8 cellular contexts compared by ENCODE assay signal in genomic region chr17:63841350-63842172, GRCh38. TPM values are rescaled to one million over a fixed set of nuclear protein-coding genes. Genes with fewer than 3 reads are reported as not detected.
DNase-seq lines count a peak whose midpoint lies in the region; ATAC-seq, FAIRE-seq and TF ChIP-seq lines count a peak whose summit lies in the region.

No MANE protein-coding gene starts in this region.

- no peaks in the 10 kb centered on the region for H3K27me3 Mint-ChIP-seq in activated T-cell treated with anti-CD3 and anti-CD28 coated beads, Interleukin-2, amount 50 U/mL, for 4 hours (ENCODE audit: low read depth)

- no peaks in the 10 kb centered on the region for H3K36me3 ChIP-seq in colonic mucosa
- peaks cover 8 to 14% of the 10 kb centered on the region in 2 experiments for H3K36me3 ChIP-seq in HepG2 (replicated peaks in 1 of 2; ENCODE audit: control insufficient read depth in 1 of 2, insufficient read depth in 2 of 2, low read length in 2 of 2)
- peaks cover 9 to 14% (median 12%) of the 10 kb centered on the region in 4 donors for H3K36me3 ChIP-seq in stomach

- POLR2A ChIA-PET in HepG2 (lab: Yijun Ruan, JAX): interaction anchor here (1.0 to 4.4 kb wide), 4 partner anchors 10 to 220 kb away, joined by 3 to 37 read pairs (median 32); partner anchors contain the start of genes CCDC47, DDX42, FTSJ3 and MAP3K3

- ATAC-seq in activated T-cell treated with anti-CD3 and anti-CD28 coated beads, Interleukin-2, amount 50 U/mL, for 4 hours: no peak
- peak; percentile 45 for ATAC-seq in HepG2
- no peak for ATAC-seq in GM18870 (IDR thresholded peaks at IDR 0.05; ENCODE audit: unreplicated experiment)
- no peak for ATAC-seq in HG03135 (IDR thresholded peaks at IDR 0.05; ENCODE audit: unreplicated experiment)

- peak overlapping the region; percentile 92 for H3K27ac ChIP-seq in colonic mucosa
- peak overlapping the region; percentile 92 for H3K27ac ChIP-seq in HepG2 (ENCODE audit: extremely low read length, insufficient read depth, low read length)
- H3K27ac ChIP-seq in stomach: peak overlapping the region; percentile 89 to 97 (median 95)

- H3K4me2 ChIP-seq in HepG2 (ENCODE audit: low read depth, low read length): peak overlapping the region; percentile 92

- H3K9me3 ChIP-seq in colonic mucosa (no peaks in the 10 kb centered on the region), HepG2 (ENCODE audit: low read length) (no peaks in the 10 kb centered on the region), stomach (no peaks in the 10 kb centered on the region)

- peaks cover 38% of the 10 kb centered on the region for H3K4me1 Mint-ChIP-seq in activated T-cell treated with anti-CD3 and anti-CD28 coated beads, Interleukin-2, amount 50 U/mL, for 4 hours (ENCODE audit: low read depth)

- TF ChIP-seq EP300 in HepG2 (IDR thresholded peaks at IDR 0.05; ENCODE audit: low read depth in 2 of 2, low read length in 2 of 2) (no peak), HepG2 (CRISPR knock-in tag; IDR thresholded peaks at IDR 0.05; ENCODE audit: borderline replicate concordance) (no peak), stomach (IDR thresholded peaks at IDR 0.05) (no peak)

- H2AFZ ChIP-seq in HepG2 (ENCODE audit: low read length): no peak overlapping the region

- peaks cover 10% of the 10 kb centered on the region; the same call in 1 of the 2 replicates for H4K20me1 ChIP-seq in HepG2 (ENCODE audit: insufficient read depth, low read length)

- TF ChIP-seq POLR2A in HepG2 (IDR thresholded peaks at IDR 0.05; ENCODE audit: insufficient read depth in 1 of 2, low read depth in 2 of 2, low read length in 2 of 2) (peak in 1 of 2 experiments; percentile 27; a peak in 1 of 4 replicates), stomach (IDR thresholded peaks at IDR 0.05) (no peak)

- in situ Hi-C loops in HepG2 (cut with HindIII; ENCODE audit: extremely low pct_ligation_motif_present, low pct_unique_long_range_greater_than_20kb): loop anchor here (10.0 kb wide), 1 partner anchor 663 kb away; the partner anchor contains the start of genes CEP95 and DDX5

- intact Hi-C loops in colonic mucosa (cut with DNase I): no loop called here
- intact Hi-C loops in HepG2 (cut with micrococcal nuclease; ENCODE audit: unreplicated experiment): loop anchor here (1.0 to 5.0 kb wide), 2 partner anchors 14 to 69 kb away; partner anchors contain the start of genes CCDC47, DDX42, FTSJ3 and PSMC5
- intact Hi-C loops in stomach (cut with DNase I; ENCODE audit: low total_unique reads): no loop called here

- peak overlapping the region; percentile 98 to 99 for H3K9ac ChIP-seq in colonic mucosa (ENCODE audit: low read depth in 2 of 2, low read length in 2 of 2)
- H3K9ac ChIP-seq in HepG2 (ENCODE audit: insufficient read depth, low read depth, low read length): peak overlapping the region; percentile 93

- H3K27me3 ChIP-seq in colonic mucosa: no peaks in the 10 kb centered on the region
- H3K27me3 ChIP-seq in HepG2 (ENCODE audit: control insufficient read depth in 1 of 2, insufficient read depth in 2 of 2, low read length in 2 of 2): no peaks in the 10 kb centered on the region; a peak in 1 of 5 replicates
- no peaks in the 10 kb centered on the region for H3K27me3 ChIP-seq in stomach

- TF ChIP-seq CTCF in colonic mucosa (IDR thresholded peaks at IDR 0.05) (no peak), HepG2 (CRISPR knock-in tag; IDR thresholded peaks at IDR 0.05) (no peak), stomach (IDR thresholded peaks at IDR 0.05) (no peak)

- peaks cover 3% of the 10 kb centered on the region for H3K36me3 Mint-ChIP-seq in activated T-cell treated with anti-CD3 and anti-CD28 coated beads, Interleukin-2, amount 50 U/mL, for 4 hours (ENCODE audit: insufficient read depth)

- FAIRE-seq in RCC 7860 (lab: Jason Lieb, UNC): no peak
- FAIRE-seq in HepG2 (lab: Jason Lieb, UNC): no peak

- TF ChIP-seq RAD21 in HepG2 (CRISPR knock-in tag; IDR thresholded peaks at IDR 0.05): peak; percentile 13; the same call in 1 of the 2 replicates

- DNase-seq in activated T-cell treated with anti-CD3 and anti-CD28 coated beads, Interleukin-2, amount 50 U/mL, for 4 hours: no peak
- no peak for DNase-seq in activated T-cell treated with anti-CD3 and anti-CD28 coated beads, Interleukin-2, amount 50 U/mL, for 1 hour
- DNase-seq in RCC 7860 (ENCODE audit: low spot score): peak; percentile 22
- DNase-seq in colonic mucosa: peak; percentile 70
- DNase-seq in HepG2 (ENCODE audit: low spot score): peak; percentile 36
- peak; percentile 60 for DNase-seq in stomach

- no peaks in the 10 kb centered on the region for H3K9me3 Mint-ChIP-seq in activated T-cell treated with anti-CD3 and anti-CD28 coated beads, Interleukin-2, amount 50 U/mL, for 4 hours

- 2% methylated on average over 17 of the region's 26 CpGs for WGBS in HepG2 (ENCODE audit: low lambda C conversion rate)
- 2 to 4% (median 3%) methylated on average over 13 to 26 of the region's 26 CpGs for WGBS in stomach, 5 donors

- TSS peak; percentile 48 for BruUV-seq in HepG2 (replicated peaks; lab: Mats Ljungman, UMichigan)

- peak overlapping the region; percentile 96 for H3K4me3 Mint-ChIP-seq in activated T-cell treated with anti-CD3 and anti-CD28 coated beads, Interleukin-2, amount 50 U/mL, for 4 hours

- peaks cover 46% of the 10 kb centered on the region for H3K79me2 ChIP-seq in HepG2 (ENCODE audit: insufficient read depth, low read length)

- H3K4me3 ChIP-seq in colonic mucosa (peak overlapping the region; percentile 93), HepG2 (replicated peaks in 1 of 3; ENCODE audit: insufficient read depth in 1 of 3, low read depth in 2 of 3, low read length in 3 of 3) (peak overlapping the region; percentile 85 to 98 (median 97)), stomach (peak overlapping the region; percentile 85 to 95 (median 94))

- peaks cover 19% of the 10 kb centered on the region for H3K4me1 ChIP-seq in colonic mucosa
- peaks cover 44% of the 10 kb centered on the region for H3K4me1 ChIP-seq in HepG2 (ENCODE audit: insufficient read depth, low read length)
- peaks cover 52 to 65% (median 57%) of the 10 kb centered on the region in 4 donors for H3K4me1 ChIP-seq in stomach

- CTCF ChIA-PET in HepG2 (lab: Yijun Ruan, JAX; ENCODE audit: low intra/inter-chr PET ratio, low total read pairs): no interaction called here

RNA-seq across cellular contexts. Expression of gene SMARCD2, which starts 0.9 kb away (rescaled TPM):
- 10 to 100 TPM; 81.4 to 87.9 (median 83.8) TPM for total RNA-seq in activated T-cell treated with anti-CD3 and anti-CD28 coated beads, Interleukin-2, amount 50 U/mL, for 4 hours
- 100 to 1,000 TPM in 1 of 2 donors, 10 to 100 TPM in 1; 77.2 to 124 TPM for total RNA-seq in colonic mucosa
- total RNA-seq in HepG2 (2016; rRNA removed; fragmentation: Illumina TruSeq; extraction: Trizol): 139 and 150 TPM in 2 replicates
- total RNA-seq in HepG2 (2016; cell fraction: cytosol; rRNA removed; fragmentation: Illumina TruSeq; extraction: Trizol; ENCODE audit: low read depth): 76.2 and 86.8 TPM in 2 replicates
- total RNA-seq in HepG2 (2016; cell fraction: insoluble cytoplasmic fraction; rRNA removed; fragmentation: Illumina TruSeq; extraction: Trizol): 128 and 151 TPM in 2 replicates
- total RNA-seq in HepG2 (2016; cell fraction: membrane; rRNA removed; fragmentation: Illumina TruSeq; extraction: Trizol): 149 and 160 TPM in 2 replicates
- 82.7 and 98.0 TPM in 2 replicates for total RNA-seq in HepG2 (2016; cell fraction: nucleus; rRNA removed; fragmentation: Illumina TruSeq; extraction: Trizol)
- polyA plus RNA-seq in HepG2 (2011; rRNA removed): 122 and 128 TPM in 2 replicates
- 72.8 and 84.6 TPM in 2 replicates for polyA plus RNA-seq in HepG2 (2011; cell fraction: cytosol; rRNA removed)
- polyA plus RNA-seq in HepG2 (2011; cell fraction: nucleus; rRNA removed): 173 and 200 TPM in 2 replicates
- 63.6 and 77.3 TPM in 2 replicates for polyA plus RNA-seq in HepG2 (2012)
- polyA plus RNA-seq in HepG2 (2016; cell fraction: cytosol; fragmentation: Illumina TruSeq; extraction: Trizol; ENCODE audit: low read depth): 73.5 and 77.2 TPM in 2 replicates
- polyA plus RNA-seq in HepG2 (2016; cell fraction: insoluble cytoplasmic fraction; fragmentation: Illumina TruSeq; extraction: Trizol; ENCODE audit: low read depth): 117 and 129 TPM in 2 replicates
- 114 and 124 TPM in 2 replicates for polyA plus RNA-seq in HepG2 (2016; cell fraction: membrane; fragmentation: Illumina TruSeq; extraction: Trizol; ENCODE audit: low read depth)
- polyA plus RNA-seq in HepG2 (2016; cell fraction: nucleus; fragmentation: Illumina TruSeq; extraction: Trizol; ENCODE audit: insufficient read depth, low read depth): 136 and 143 TPM in 2 replicates
- 89.3 and 195 TPM in 2 replicates for polyA minus RNA-seq in HepG2 (2011; rRNA and poly(A)+ RNA removed; ENCODE audit: low replicate concordance)
- polyA minus RNA-seq in HepG2 (2011; cell fraction: cytosol; rRNA and poly(A)+ RNA removed): 47.2 and 51.1 TPM in 2 replicates
- polyA minus RNA-seq in HepG2 (2011; cell fraction: nucleus; rRNA and poly(A)+ RNA removed): 79.8 and 97.2 TPM in 2 replicates
- total RNA-seq in stomach: 100 to 1,000 TPM in 3 of 5 donors, 10 to 100 TPM in 2; 90.6 to 244 (median 109) TPM
- 10 to 100 TPM; 65.1 to 86.9 (median 66.9) TPM for polyA plus RNA-seq in stomach

RNA-seq across cellular contexts. Expression of gene FTSJ3, which starts 14.1 kb away (rescaled TPM):
- total RNA-seq in activated T-cell treated with anti-CD3 and anti-CD28 coated beads, Interleukin-2, amount 50 U/mL, for 4 hours: 100 to 1,000 TPM; 123 to 169 (median 157) TPM
- total RNA-seq in colonic mucosa (10 to 100 TPM; 25.4 to 44.6 TPM), HepG2 (2016; rRNA removed; fragmentation: Illumina TruSeq; extraction: Trizol) (55.8 and 64.2 TPM in 2 replicates), stomach (10 to 100 TPM in 4 of 5 donors, 1 to 10 TPM in 1; 3.5 to 54.0 (median 38.6) TPM)
- total RNA-seq in HepG2 (2016; cell fraction: cytosol; rRNA removed; fragmentation: Illumina TruSeq; extraction: Trizol; ENCODE audit: low read depth): 10.7 and 13.3 TPM in 2 replicates
- 51.6 and 62.8 TPM in 2 replicates for total RNA-seq in HepG2 (2016; cell fraction: insoluble cytoplasmic fraction; rRNA removed; fragmentation: Illumina TruSeq; extraction: Trizol)
- total RNA-seq in HepG2 (2016; cell fraction: membrane; rRNA removed; fragmentation: Illumina TruSeq; extraction: Trizol): 14.6 and 17.3 TPM in 2 replicates
- total RNA-seq in HepG2 (2016; cell fraction: nucleus; rRNA removed; fragmentation: Illumina TruSeq; extraction: Trizol): 57.2 and 58.7 TPM in 2 replicates
- polyA plus RNA-seq in HepG2 (2011; rRNA removed) (26.0 and 33.3 TPM in 2 replicates), stomach (10 to 100 TPM; 12.2 to 14.4 (median 13.4) TPM)
- polyA plus RNA-seq in HepG2 (2011; cell fraction: cytosol; rRNA removed): 34.7 and 35.1 TPM in 2 replicates
- 50.8 and 55.2 TPM in 2 replicates for polyA plus RNA-seq in HepG2 (2011; cell fraction: nucleus; rRNA removed)
- polyA plus RNA-seq in HepG2 (2012): 29.8 and 30.3 TPM in 2 replicates
- 4.3 and 4.9 TPM in 2 replicates for polyA plus RNA-seq in HepG2 (2016; cell fraction: cytosol; fragmentation: Illumina TruSeq; extraction: Trizol; ENCODE audit: low read depth)
- 43.6 and 49.4 TPM in 2 replicates for polyA plus RNA-seq in HepG2 (2016; cell fraction: insoluble cytoplasmic fraction; fragmentation: Illumina TruSeq; extraction: Trizol; ENCODE audit: low read depth)
- polyA plus RNA-seq in HepG2 (2016; cell fraction: membrane; fragmentation: Illumina TruSeq; extraction: Trizol; ENCODE audit: low read depth): 6.8 and 10.2 TPM in 2 replicates
- 88.3 and 89.9 TPM in 2 replicates for polyA plus RNA-seq in HepG2 (2016; cell fraction: nucleus; fragmentation: Illumina TruSeq; extraction: Trizol; ENCODE audit: insufficient read depth, low read depth)
- 56.8 and 112 TPM in 2 replicates for polyA minus RNA-seq in HepG2 (2011; rRNA and poly(A)+ RNA removed; ENCODE audit: low replicate concordance)
- polyA minus RNA-seq in HepG2 (2011; cell fraction: cytosol; rRNA and poly(A)+ RNA removed): 19.9 and 23.5 TPM in 2 replicates
- 74.9 and 77.7 TPM in 2 replicates for polyA minus RNA-seq in HepG2 (2011; cell fraction: nucleus; rRNA and poly(A)+ RNA removed)

RNA-seq across cellular contexts. Expression of gene PSMC5, which starts 14.3 kb away (rescaled TPM):
- total RNA-seq in activated T-cell treated with anti-CD3 and anti-CD28 coated beads, Interleukin-2, amount 50 U/mL, for 4 hours: 100 to 1,000 TPM; 272 to 298 (median 280) TPM
- total RNA-seq in colonic mucosa (100 to 1,000 TPM in 1 of 2 donors, 10 to 100 TPM in 1; 86.1 to 138 TPM), HepG2 (2016; rRNA removed; fragmentation: Illumina TruSeq; extraction: Trizol) (35.3 and 81.4 TPM in 2 replicates), stomach (100 to 1,000 TPM in 1 of 5 donors, 10 to 100 TPM in 4; 19.2 to 177 (median 80.1) TPM)
- 26.4 and 26.8 TPM in 2 replicates for total RNA-seq in HepG2 (2016; cell fraction: cytosol; rRNA removed; fragmentation: Illumina TruSeq; extraction: Trizol; ENCODE audit: low read depth)
- 36.7 and 82.1 TPM in 2 replicates for total RNA-seq in HepG2 (2016; cell fraction: insoluble cytoplasmic fraction; rRNA removed; fragmentation: Illumina TruSeq; extraction: Trizol)
- 47.6 and 57.8 TPM in 2 replicates for total RNA-seq in HepG2 (2016; cell fraction: membrane; rRNA removed; fragmentation: Illumina TruSeq; extraction: Trizol)
- total RNA-seq in HepG2 (2016; cell fraction: nucleus; rRNA removed; fragmentation: Illumina TruSeq; extraction: Trizol): 44.2 and 45.4 TPM in 2 replicates
- polyA plus RNA-seq in HepG2 (2011; rRNA removed) (109 and 128 TPM in 2 replicates), stomach (100 to 1,000 TPM; 151 to 211 (median 153) TPM)
- polyA plus RNA-seq in HepG2 (2011; cell fraction: cytosol; rRNA removed): 161 and 185 TPM in 2 replicates
- polyA plus RNA-seq in HepG2 (2011; cell fraction: nucleus; rRNA removed): 101 and 112 TPM in 2 replicates
- 105 and 121 TPM in 2 replicates for polyA plus RNA-seq in HepG2 (2012)
- 73.3 and 91.2 TPM in 2 replicates for polyA plus RNA-seq in HepG2 (2016; cell fraction: cytosol; fragmentation: Illumina TruSeq; extraction: Trizol; ENCODE audit: low read depth)
- 308 and 321 TPM in 2 replicates for polyA plus RNA-seq in HepG2 (2016; cell fraction: insoluble cytoplasmic fraction; fragmentation: Illumina TruSeq; extraction: Trizol; ENCODE audit: low read depth)
- 94.9 and 101 TPM in 2 replicates for polyA plus RNA-seq in HepG2 (2016; cell fraction: membrane; fragmentation: Illumina TruSeq; extraction: Trizol; ENCODE audit: low read depth)
- polyA plus RNA-seq in HepG2 (2016; cell fraction: nucleus; fragmentation: Illumina TruSeq; extraction: Trizol; ENCODE audit: insufficient read depth, low read depth): 157 and 164 TPM in 2 replicates
- polyA minus RNA-seq in HepG2 (2011; rRNA and poly(A)+ RNA removed; ENCODE audit: low replicate concordance): 77.4 and 190 TPM in 2 replicates
- polyA minus RNA-seq in HepG2 (2011; cell fraction: cytosol; rRNA and poly(A)+ RNA removed): 66.7 and 67.7 TPM in 2 replicates
- polyA minus RNA-seq in HepG2 (2011; cell fraction: nucleus; rRNA and poly(A)+ RNA removed): 86.9 and 103 TPM in 2 replicates

RNA-seq across cellular contexts. Expression of gene CSH2, which starts 31.9 kb away (rescaled TPM):
- not detected for total RNA-seq in activated T-cell treated with anti-CD3 and anti-CD28 coated beads, Interleukin-2, amount 50 U/mL, for 4 hours
- total RNA-seq in colonic mucosa (not detected), HepG2 (2016; rRNA removed; fragmentation: Illumina TruSeq; extraction: Trizol) (not detected in 2 replicates), stomach (not detected)
- not detected in 2 replicates for total RNA-seq in HepG2 (2016; cell fraction: cytosol; rRNA removed; fragmentation: Illumina TruSeq; extraction: Trizol; ENCODE audit: low read depth)
- total RNA-seq in HepG2 (2016; cell fraction: insoluble cytoplasmic fraction; rRNA removed; fragmentation: Illumina TruSeq; extraction: Trizol): not detected in 2 replicates
- total RNA-seq in HepG2 (2016; cell fraction: membrane; rRNA removed; fragmentation: Illumina TruSeq; extraction: Trizol): not detected in 2 replicates
- not detected in 2 replicates for total RNA-seq in HepG2 (2016; cell fraction: nucleus; rRNA removed; fragmentation: Illumina TruSeq; extraction: Trizol)
- polyA plus RNA-seq in HepG2 (2011; rRNA removed) (not detected in 2 replicates), stomach (not detected)
- not detected in 2 replicates for polyA plus RNA-seq in HepG2 (2011; cell fraction: cytosol; rRNA removed)
- polyA plus RNA-seq in HepG2 (2011; cell fraction: nucleus; rRNA removed): not detected in 2 replicates
- not detected in 2 replicates for polyA plus RNA-seq in HepG2 (2012)
- not detected in 2 replicates for polyA plus RNA-seq in HepG2 (2016; cell fraction: cytosol; fragmentation: Illumina TruSeq; extraction: Trizol; ENCODE audit: low read depth)
- not detected in 2 replicates for polyA plus RNA-seq in HepG2 (2016; cell fraction: insoluble cytoplasmic fraction; fragmentation: Illumina TruSeq; extraction: Trizol; ENCODE audit: low read depth)
- not detected in 2 replicates for polyA plus RNA-seq in HepG2 (2016; cell fraction: membrane; fragmentation: Illumina TruSeq; extraction: Trizol; ENCODE audit: low read depth)
- not detected in 2 replicates for polyA plus RNA-seq in HepG2 (2016; cell fraction: nucleus; fragmentation: Illumina TruSeq; extraction: Trizol; ENCODE audit: insufficient read depth, low read depth)
- not detected in 2 replicates for polyA minus RNA-seq in HepG2 (2011; rRNA and poly(A)+ RNA removed; ENCODE audit: low replicate concordance)
- not detected in 2 replicates for polyA minus RNA-seq in HepG2 (2011; cell fraction: cytosol; rRNA and poly(A)+ RNA removed)
- not detected in 2 replicates for polyA minus RNA-seq in HepG2 (2011; cell fraction: nucleus; rRNA and poly(A)+ RNA removed)

RNA-seq across cellular contexts. Expression of gene GH2, which starts 40.2 kb away (rescaled TPM):
- total RNA-seq in activated T-cell treated with anti-CD3 and anti-CD28 coated beads, Interleukin-2, amount 50 U/mL, for 4 hours: not detected
- not detected for total RNA-seq in colonic mucosa
- not detected in 2 replicates for total RNA-seq in HepG2 (2016; rRNA removed; fragmentation: Illumina TruSeq; extraction: Trizol)
- total RNA-seq in HepG2 (2016; cell fraction: cytosol; rRNA removed; fragmentation: Illumina TruSeq; extraction: Trizol; ENCODE audit: low read depth): not detected in 2 replicates
- not detected in 2 replicates for total RNA-seq in HepG2 (2016; cell fraction: insoluble cytoplasmic fraction; rRNA removed; fragmentation: Illumina TruSeq; extraction: Trizol)
- not detected in 2 replicates for total RNA-seq in HepG2 (2016; cell fraction: membrane; rRNA removed; fragmentation: Illumina TruSeq; extraction: Trizol)
- total RNA-seq in HepG2 (2016; cell fraction: nucleus; rRNA removed; fragmentation: Illumina TruSeq; extraction: Trizol): not detected in 2 replicates
- not detected in 2 replicates for polyA plus RNA-seq in HepG2 (2011; rRNA removed)
- not detected in 2 replicates for polyA plus RNA-seq in HepG2 (2011; cell fraction: cytosol; rRNA removed)
- polyA plus RNA-seq in HepG2 (2011; cell fraction: nucleus; rRNA removed): not detected in 2 replicates
- polyA plus RNA-seq in HepG2 (2012): not detected in 2 replicates
- not detected in 2 replicates for polyA plus RNA-seq in HepG2 (2016; cell fraction: cytosol; fragmentation: Illumina TruSeq; extraction: Trizol; ENCODE audit: low read depth)
- not detected in 2 replicates for polyA plus RNA-seq in HepG2 (2016; cell fraction: insoluble cytoplasmic fraction; fragmentation: Illumina TruSeq; extraction: Trizol; ENCODE audit: low read depth)
- polyA plus RNA-seq in HepG2 (2016; cell fraction: membrane; fragmentation: Illumina TruSeq; extraction: Trizol; ENCODE audit: low read depth): not detected in 2 replicates
- not detected in 2 replicates for polyA plus RNA-seq in HepG2 (2016; cell fraction: nucleus; fragmentation: Illumina TruSeq; extraction: Trizol; ENCODE audit: insufficient read depth, low read depth)
- polyA minus RNA-seq in HepG2 (2011; rRNA and poly(A)+ RNA removed; ENCODE audit: low replicate concordance): not detected in 2 replicates
- not detected in 2 replicates for polyA minus RNA-seq in HepG2 (2011; cell fraction: cytosol; rRNA and poly(A)+ RNA removed)
- polyA minus RNA-seq in HepG2 (2011; cell fraction: nucleus; rRNA and poly(A)+ RNA removed): not detected in 2 replicates
- not detected for total RNA-seq in stomach
- not detected for polyA plus RNA-seq in stomach

Comparison
In these comparisons a context has a peak if more than half of its experiments do, and no peak if none do; other contexts are left out.
1. DNase-seq: peak in RCC 7860 (single experiment), colonic mucosa (single experiment), HepG2 (single experiment) and stomach (single experiment); none in activated T-cell treated with anti-CD3 and anti-CD28 coated beads, Interleukin-2, amount 50 U/mL, for 4 hours (single experiment) and activated T-cell treated with anti-CD3 and anti-CD28 coated beads, Interleukin-2, amount 50 U/mL, for 1 hour (single experiment).
2. Peak in every context shown above with its lines, with median percentiles within 50 percentile points of each other: H3K27ac ChIP-seq and H3K4me3 ChIP-seq.